16 cellular contexts compared by ENCODE assay signal in genomic region chr3:194282436-194283122, GRCh38.
DNase-seq lines count a peak whose midpoint lies in the region; ATAC-seq and TF ChIP-seq lines count a peak whose summit lies in the region.
"Had no signal": no experiment of that assay in that cellular context is flagged by ENCODE, and none has a peak within 500 bp of the region (broad histone marks: within the 10 kb centered on the region; RNA-seq: fewer than 3 reads in every experiment).

No MANE protein-coding gene starts in this region.

- H2AFZ ChIP-seq in smooth muscle cell (ENCODE audit: low read depth): no peak overlapping the region

- no peak overlapping the region for H3K9ac ChIP-seq in endodermal cell (ENCODE audit: extremely low read depth, low read length, poor library complexity, severe bottlenecking)
- H3K9ac ChIP-seq in smooth muscle cell (ENCODE audit: low read depth): no peak overlapping the region

- ATAC-seq in omental fat pad (ENCODE audit: low FRiP score): no peak
- ATAC-seq in GM21381 (IDR thresholded peaks at IDR 0.05; ENCODE audit: unreplicated experiment): no peak
- ATAC-seq in GM19395 (IDR thresholded peaks at IDR 0.05; ENCODE audit: unreplicated experiment): no peak
- ATAC-seq: activated CD8-positive, alpha-beta T cell treated with anti-CD3 and anti-CD28 coated beads, Interleukin-2, amount 10 ng/mL, durations not matched to agents 7 days and 5 days; esophagus mucosa; right lobe of liver had no signal

- no peaks in the 10 kb centered on the region for H4K20me1 ChIP-seq in smooth muscle cell (ENCODE audit: low read depth)

- H3K27ac ChIP-seq in endodermal cell (ENCODE audit: low read depth, low read length) (no peak overlapping the region), smooth muscle cell (ENCODE audit: low read depth) (no peak overlapping the region)
- H3K27ac ChIP-seq: right lobe of liver, thyroid gland had no signal

- H3K36me3 ChIP-seq in endodermal cell (ENCODE audit: control insufficient read depth, insufficient read depth, low read length) (no peaks in the 10 kb centered on the region), smooth muscle cell (ENCODE audit: low read depth) (no peaks in the 10 kb centered on the region)
- H3K36me3 ChIP-seq: Peyer's patch, right lobe of liver, thyroid gland had no signal

- no peaks in the 10 kb centered on the region for H3K9me3 ChIP-seq in endodermal cell (ENCODE audit: control insufficient read depth, low read length)
- no peaks in the 10 kb centered on the region for H3K9me3 ChIP-seq in smooth muscle cell (replicated peaks; ENCODE audit: low read depth)
- H3K9me3 ChIP-seq: Peyer's patch, right lobe of liver, thyroid gland had no signal

- no peaks in the 10 kb centered on the region for H3K36me3 Mint-ChIP-seq in endodermal cell (ENCODE audit: low read depth)

- H3F3A ChIP-seq in smooth muscle cell (ENCODE audit: low read depth): no peaks in the 10 kb centered on the region

- 88 to 92% methylated on average over 9 to 15 of the region's 15 CpGs for WGBS in endodermal cell (ENCODE audit: insufficient coverage in 1 of 2, insufficient read length in 1 of 2), 2 experiments
- WGBS in smooth muscle cell (ENCODE audit: low lambda C conversion rate): 79% methylated on average over 15 of the region's 15 CpGs

- peaks cover 6% of the 10 kb centered on the region for H3K27me3 ChIP-seq in endodermal cell (ENCODE audit: control insufficient read depth, insufficient read depth, low read length, poor library complexity, severe bottlenecking)
- no peaks in the 10 kb centered on the region for H3K27me3 ChIP-seq in smooth muscle cell (ENCODE audit: low read depth)
- H3K27me3 ChIP-seq: Peyer's patch, right lobe of liver, thyroid gland had no signal

- peaks cover 6% of the 10 kb centered on the region for H3K4me1 Mint-ChIP-seq in endodermal cell

- H3K4me3 ChIP-seq in endodermal cell (ENCODE audit: low read length) (no peak overlapping the region), smooth muscle cell (no peak overlapping the region)
- H3K4me3 ChIP-seq: Peyer's patch, right lobe of liver, thyroid gland had no signal

- no peak overlapping the region for H3K27ac Mint-ChIP-seq in endodermal cell
- H3K27ac Mint-ChIP-seq: activated CD8-positive, alpha-beta T cell treated with anti-CD3 and anti-CD28 coated beads, Interleukin-2, amount 10 ng/mL, durations not matched to agents 7 days and 5 days; dendritic cell treated with granulocyte-macrophage colony-stimulating factor and Interleukin-4, amounts not matched to agents 40 ng/mL and 50 ng/mL, for 4 days had no signal

- no peaks in the 10 kb centered on the region for H3K79me2 ChIP-seq in smooth muscle cell (ENCODE audit: low read depth)

- DNase-seq in NCI-H1092 (lab: John Stamatoyannopoulos, UW) (peak; percentile 25), NCI-H2081 (lab: John Stamatoyannopoulos, UW) (peak; percentile 49 to 86), endodermal cell (peak; percentile 44), omental fat pad (ENCODE audit: low spot score) (peak; percentile 11), smooth muscle cell (lab: John Stamatoyannopoulos, UW; ENCODE audit: unreplicated experiment) (no peak)
- DNase-seq: activated CD8-positive, alpha-beta T cell treated with anti-CD3 and anti-CD28 coated beads, Interleukin-2, amount 10 ng/mL, durations not matched to agents 7 days and 5 days; GF-D8; NCI-H1694 treated with DMSO at 0.1 percent for 48 hours; SW 1271; thyroid gland had no signal

- peaks cover 6% of the 10 kb centered on the region for H3K27me3 Mint-ChIP-seq in endodermal cell (ENCODE audit: insufficient read depth)

- TF ChIP-seq CTCF in endodermal cell (conservative IDR thresholded peaks at IDR 0.05): no peak
- TF ChIP-seq CTCF in omental fat pad (IDR thresholded peaks at IDR 0.05): no peak
- no peak for TF ChIP-seq CTCF in smooth muscle cell (IDR thresholded peaks at IDR 0.05; ENCODE audit: borderline replicate concordance, insufficient read depth, poor library complexity, severe bottlenecking)

- no peak overlapping the region for H3K4me3 Mint-ChIP-seq in endodermal cell
- H3K4me3 Mint-ChIP-seq: activated CD8-positive, alpha-beta T cell treated with anti-CD3 and anti-CD28 coated beads, Interleukin-2, amount 10 ng/mL, durations not matched to agents 7 days and 5 days; dendritic cell treated with granulocyte-macrophage colony-stimulating factor and Interleukin-4, amounts not matched to agents 40 ng/mL and 50 ng/mL, for 4 days had no signal

- no peak overlapping the region for H3K4me2 ChIP-seq in smooth muscle cell

- no peaks in the 10 kb centered on the region for H3K9me3 Mint-ChIP-seq in endodermal cell
- H3K9me3 Mint-ChIP-seq: dendritic cell treated with granulocyte-macrophage colony-stimulating factor and Interleukin-4, amounts not matched to agents 40 ng/mL and 50 ng/mL, for 4 days had no signal

- H3K4me1 ChIP-seq in endodermal cell (ENCODE audit: control insufficient read depth, insufficient read depth, low read length): peaks cover 18% of the 10 kb centered on the region
- peaks cover 36% of the 10 kb centered on the region for H3K4me1 ChIP-seq in smooth muscle cell (ENCODE audit: low read depth)
